Comparison of ENCODE assay signal across 26 cellular contexts in the genomic region with DNA sequence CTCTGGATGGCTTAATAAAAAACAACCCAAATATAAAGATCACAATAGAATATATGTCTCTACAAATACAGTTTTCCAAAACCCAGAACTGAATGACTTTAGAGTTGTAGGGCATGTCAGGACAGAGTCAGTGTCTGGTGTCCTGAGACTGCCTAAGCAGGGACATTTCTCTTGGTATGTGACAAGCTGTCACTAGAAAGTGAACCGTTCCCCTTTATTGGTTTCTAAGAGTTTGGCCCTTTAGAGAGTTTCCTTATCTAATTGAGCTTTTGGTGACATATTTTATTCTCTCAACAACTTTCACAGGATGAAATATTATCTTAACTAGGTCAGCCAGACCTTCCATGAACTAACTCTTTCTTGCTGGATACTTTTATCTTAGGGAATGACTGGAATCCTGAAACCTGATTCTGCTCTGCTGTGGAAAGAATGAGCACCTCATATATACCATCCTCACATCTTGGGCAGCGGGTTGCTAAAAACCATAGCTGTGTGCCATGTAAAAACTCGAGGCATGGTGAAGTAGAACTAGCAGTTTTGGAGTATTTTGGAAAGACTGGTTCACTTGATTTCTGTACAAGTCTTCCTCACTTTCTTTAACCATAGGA. TPM values are rescaled to one million over a fixed set of nuclear protein-coding genes. Genes with fewer than 3 reads are reported as not detected.
DNase-seq lines count a peak whose midpoint lies in the region; ATAC-seq and TF ChIP-seq lines count a peak whose summit lies in the region.
"Had no signal": no experiment of that assay in that cellular context is flagged by ENCODE, and none has a peak within 500 bp of the region (broad histone marks: within the 10 kb centered on the region; RNA-seq: fewer than 3 reads in every experiment).

No MANE protein-coding gene starts in this region.

- H3K9ac ChIP-seq in adipocyte (ENCODE audit: low read length) = no peak overlapping the region
- H3K9ac ChIP-seq: BLaER1 treated with 17β-estradiol and CSF1 and Interleukin-3, amounts not matched to agents 10 nM and 100 nM had no signal

- TF ChIP-seq CTCF in fibroblast of the aortic adventitia (IDR thresholded peaks at IDR 0.05; ENCODE audit: insufficient read depth, low read length) (no peak), left lung (IDR thresholded peaks at IDR 0.05) (no peak)

- H3K36me3 ChIP-seq in adipocyte (ENCODE audit: control insufficient read depth, insufficient read depth, low read length, severe bottlenecking) (no peaks in the 10 kb centered on the region), left lung (no peaks in the 10 kb centered on the region)
- H3K36me3 ChIP-seq: BLaER1 treated with 17β-estradiol and CSF1 and Interleukin-3, amounts not matched to agents 10 nM and 100 nM had no signal

- ATAC-seq in GM18867 (IDR thresholded peaks at IDR 0.05; ENCODE audit: unreplicated experiment) = peak; percentile 46
- ATAC-seq in HG02610 (IDR thresholded peaks at IDR 0.05; ENCODE audit: unreplicated experiment) = peak; percentile 29
- ATAC-seq in left lung = no peak
- ATAC-seq: HCT116 had no signal

- H3K27ac ChIP-seq in left lung = no peak overlapping the region
- H3K27ac ChIP-seq: BLaER1 treated with 17β-estradiol and CSF1 and Interleukin-3, amounts not matched to agents 10 nM and 100 nM; PC-9; SK-N-MC had no signal

- no peaks in the 10 kb centered on the region for H3K9me3 ChIP-seq in adipocyte (ENCODE audit: control insufficient read depth, low read length)
- H3K9me3 ChIP-seq in left lung = no peaks in the 10 kb centered on the region
- H3K9me3 ChIP-seq: BLaER1 treated with 17β-estradiol and CSF1 and Interleukin-3, amounts not matched to agents 10 nM and 100 nM; Caco-2 had no signal

- H3K4me3 ChIP-seq in adipocyte (ENCODE audit: low read length) (no peak overlapping the region), fibroblast of the aortic adventitia (ENCODE audit: low read depth, low read length) (no peak overlapping the region), left lung (no peak overlapping the region)
- H3K4me3 ChIP-seq: BLaER1 treated with 17β-estradiol and CSF1 and Interleukin-3, amounts not matched to agents 10 nM and 100 nM; PC-9; SK-N-MC had no signal

- H3K4me1 ChIP-seq in adipocyte (ENCODE audit: control insufficient read depth, insufficient read depth, low read length) = peaks cover 43% of the 10 kb centered on the region
- no peaks in the 10 kb centered on the region for H3K4me1 ChIP-seq in left lung

- H3K27me3 ChIP-seq in adipocyte (replicated peaks; ENCODE audit: control insufficient read depth, insufficient read depth, low read length) (no peaks in the 10 kb centered on the region), left lung (no peaks in the 10 kb centered on the region)
- H3K27me3 ChIP-seq: BLaER1 treated with 17β-estradiol and CSF1 and Interleukin-3, amounts not matched to agents 10 nM and 100 nM had no signal

- intact Hi-C loops in left lung (cut with DNase I) = no loop called here

- DNase-seq in adipocyte (ENCODE audit: low read depth) (peak; percentile 11), fibroblast of the aortic adventitia (ENCODE audit: low read depth) (peak; percentile 12), left lung (no peak), NCI-H1417 (lab: John Stamatoyannopoulos, UW) (no peak)
- no peak for DNase-seq in activated naive CD4-positive, alpha-beta T cell (lab: John Stamatoyannopoulos, UW)
- DNase-seq: 8988T; Caco-2; CD4-positive, alpha-beta memory T cell; DMS 273 treated with DMSO at 0.1 percent for 48 hours; DND-41; GOT3; KBM-7; NCI-H1092; NCI-H146; NCI-H2029; NCI-H2227 treated with DMSO at 0.1 percent for 48 hours; NCI-H510A treated with DMSO at 0.1 percent for 48 hours; NCI-H748 treated with DMSO at 0.1 percent for 48 hours; PC-9; RPMI8226; SHP77 treated with DMSO at 0.1 percent for 48 hours had no signal

RNA-seq across cellular contexts. Expression of a gene that starts 54.8 kb away (rescaled TPM):
- 24.1 and 29.8 TPM in 2 replicates for total RNA-seq in fibroblast of the aortic adventitia (ENCODE audit: low replicate concordance)
- total RNA-seq in left lung = 10 to 100 TPM; 73.6 to 76.9 TPM
- total RNA-seq: Caco-2; CD4-positive, alpha-beta memory T cell had no signal

Comparison
In these comparisons a context has a peak if more than half of its experiments do, and no peak if none do; other contexts are left out.
1. DNase-seq: peak in adipocyte (single experiment) and fibroblast of the aortic adventitia (single experiment); none in left lung (0 of 2), activated naive CD4-positive, alpha-beta T cell (0 of 4) and NCI-H1417 (0 of 3).